ENCODE assay signal across 13 cellular contexts in genomic region chr22:35950262-35950661, GRCh38.
"Had no signal": no experiment of that assay in that cellular context is flagged by ENCODE, and none has a peak within 500 bp of the region (broad histone marks: within the 10 kb centered on the region; RNA-seq: fewer than 3 reads in every experiment).

No MANE protein-coding gene starts in this region.

- ATAC-seq: activated CD8-positive, alpha-beta T cell treated with anti-CD3 and anti-CD28 coated beads for 36 hours; activated T-cell treated with anti-CD3 and anti-CD28 coated beads, Interleukin-2, amount 50 U/mL, for 4 hours; left cardiac atrium; mucosa of descending colon; naive thymus-derived CD4-positive, alpha-beta T cell; stimulated activated memory B cell treated with anti-CD40 and anti-IgM and Interleukin-4, amounts not matched to agents 10 μg/mL and 1 μg/mL and 100 μg/mL, for 72 hours had no signal

- DNase-seq: activated CD4-positive, alpha-beta T cell treated with anti-CD3 and anti-CD28 coated beads for 48 hours; activated CD8-positive, alpha-beta T cell treated with anti-CD3 and anti-CD28 coated beads for 36 hours; activated effector memory CD4-positive, alpha-beta T cell treated with anti-CD3 and anti-CD28 coated beads, Interleukin-2, amount 50 U/mL, for 16 hours; activated T-cell treated with anti-CD3 and anti-CD28 coated beads, Interleukin-2, amount 50 U/mL, for 4 hours; effector CD8-positive, alpha-beta T cell; foreskin melanocyte; left cardiac atrium; mucosa of descending colon; naive thymus-derived CD4-positive, alpha-beta T cell; retina; stimulated activated CD4-positive, alpha-beta T cell treated with anti-CD3 and anti-CD28 coated beads, Interleukin-2, amount 100 ng/mL, for 48 hours had no signal

- H3K4me3 ChIP-seq: lung, mucosa of descending colon had no signal

- H3K9me3 ChIP-seq: mucosa of descending colon had no signal
